23 cellular contexts compared by ENCODE assay signal in genomic region chr11:128573674-128574073, GRCh38.
"Had no signal": no experiment of that assay in that cellular context is flagged by ENCODE, and none has a peak within 500 bp of the region (broad histone marks: within the 10 kb centered on the region; RNA-seq: fewer than 3 reads in every experiment).

No MANE protein-coding gene starts in this region.

- H3K27ac ChIP-seq: Peyer's patch, RWPE1, SJCRH30 had no signal

- H3K36me3 ChIP-seq: Peyer's patch, SJCRH30 had no signal

- H3K27ac Mint-ChIP-seq: activated CD4-positive, alpha-beta memory T cell treated with anti-CD3 and anti-CD28 coated beads, Interleukin-2, amount 10 ng/mL, durations not matched to agents 7 days and 5 days; activated CD4-positive, alpha-beta T cell treated with anti-CD3 and anti-CD28 coated beads for 36 hours; activated naive CD4-positive, alpha-beta T cell treated with anti-CD3 and anti-CD28 coated beads, Interleukin-2, amount 10 ng/mL, durations not matched to agents 7 days and 5 days; activated naive CD8-positive, alpha-beta T cell treated with anti-CD3 and anti-CD28 coated beads for 36 hours; activated T-helper 2 cell treated with anti-CD3 and anti-CD28 coated beads, Interferon-gamma antibody, Interleukin-2, Interleukin-4, amounts not matched to agents 10 μg/mL and 5 μg/mL and 100 μg/mL, durations not matched to agents 14 hours and 24 hours and 36 hours had no signal

- H3K4me3 Mint-ChIP-seq: activated CD4-positive, alpha-beta memory T cell treated with anti-CD3 and anti-CD28 coated beads, Interleukin-2, amount 10 ng/mL, durations not matched to agents 7 days and 5 days; activated CD4-positive, alpha-beta T cell treated with anti-CD3 and anti-CD28 coated beads for 36 hours; activated naive CD4-positive, alpha-beta T cell treated with anti-CD3 and anti-CD28 coated beads, Interleukin-2, amount 10 ng/mL, durations not matched to agents 7 days and 5 days; activated naive CD8-positive, alpha-beta T cell treated with anti-CD3 and anti-CD28 coated beads for 36 hours; activated T-cell treated with anti-CD3 and anti-CD28 coated beads, Interleukin-2, amount 50 U/mL, for 72 hours had no signal

- H3K9me2 ChIP-seq: SK-N-SH had no signal

- H3K4me3 ChIP-seq: Peyer's patch, SJCRH30 had no signal

- H3K9ac ChIP-seq: SK-N-SH had no signal

- H3K27me3 ChIP-seq: Peyer's patch, SJCRH30 had no signal

- H3K36me3 Mint-ChIP-seq: activated naive CD8-positive, alpha-beta T cell treated with anti-CD3 and anti-CD28 coated beads for 36 hours had no signal

- H3K4me1 ChIP-seq: SJCRH30 had no signal

- DNase-seq: activated CD4-positive, alpha-beta memory T cell treated with anti-CD3 and anti-CD28 coated beads, Interleukin-2, amount 10 ng/mL, durations not matched to agents 7 days and 5 days; activated CD4-positive, alpha-beta T cell treated with anti-CD3 and anti-CD28 coated beads for 36 hours; activated CD4-positive, alpha-beta T cell treated with anti-CD3 and anti-CD28 coated beads, Interleukin-2, amount 50 U/mL, for 1 hour; activated gamma-delta T cell treated with Interleukin-2 at 50 U/mL for 16 hours; activated naive CD4-positive, alpha-beta T cell treated with anti-CD3 and anti-CD28 coated beads, Interleukin-2, amount 10 ng/mL, durations not matched to agents 7 days and 5 days; activated naive CD8-positive, alpha-beta T cell treated with anti-CD3 and anti-CD28 coated beads for 36 hours; activated T-cell treated with anti-CD3 and anti-CD28 coated beads, Interleukin-2, amount 50 U/mL, for 72 hours; caudate nucleus; NCI-H1092; NCI-H1417; NCI-H1694 treated with DMSO at 0.1 percent for 48 hours; NCI-H2029 treated with DMSO at 0.1 percent for 48 hours; NCI-H345; NCI-H510A; NCI-H526 treated with DMSO at 0.1 percent for 48 hours; NCI-H82; Peyer's patch; Right ventricle myocardium superior; SJCRH30; SK-N-SH; T-helper 1 cell had no signal

- H3K9me3 Mint-ChIP-seq: activated CD4-positive, alpha-beta memory T cell treated with anti-CD3 and anti-CD28 coated beads, Interleukin-2, amount 10 ng/mL, durations not matched to agents 7 days and 5 days; activated naive CD4-positive, alpha-beta T cell treated with anti-CD3 and anti-CD28 coated beads, Interleukin-2, amount 10 ng/mL, durations not matched to agents 7 days and 5 days; activated T-cell treated with anti-CD3 and anti-CD28 coated beads, Interleukin-2, amount 50 U/mL, for 72 hours; activated T-helper 2 cell treated with anti-CD3 and anti-CD28 coated beads, Interferon-gamma antibody, Interleukin-2, Interleukin-4, amounts not matched to agents 10 μg/mL and 5 μg/mL and 100 μg/mL, durations not matched to agents 14 hours and 24 hours and 36 hours had no signal

- H3K27me3 Mint-ChIP-seq: activated CD4-positive, alpha-beta memory T cell treated with anti-CD3 and anti-CD28 coated beads, Interleukin-2, amount 10 ng/mL, durations not matched to agents 7 days and 5 days; activated CD4-positive, alpha-beta T cell treated with anti-CD3 and anti-CD28 coated beads for 36 hours; activated naive CD8-positive, alpha-beta T cell treated with anti-CD3 and anti-CD28 coated beads for 36 hours had no signal

- H3K4me2 ChIP-seq: SK-N-SH had no signal

- H3K9me3 ChIP-seq: Peyer's patch, SJCRH30, SK-N-SH had no signal
